Comparison of ENCODE assay signal across 15 cellular contexts in the genomic region with DNA sequence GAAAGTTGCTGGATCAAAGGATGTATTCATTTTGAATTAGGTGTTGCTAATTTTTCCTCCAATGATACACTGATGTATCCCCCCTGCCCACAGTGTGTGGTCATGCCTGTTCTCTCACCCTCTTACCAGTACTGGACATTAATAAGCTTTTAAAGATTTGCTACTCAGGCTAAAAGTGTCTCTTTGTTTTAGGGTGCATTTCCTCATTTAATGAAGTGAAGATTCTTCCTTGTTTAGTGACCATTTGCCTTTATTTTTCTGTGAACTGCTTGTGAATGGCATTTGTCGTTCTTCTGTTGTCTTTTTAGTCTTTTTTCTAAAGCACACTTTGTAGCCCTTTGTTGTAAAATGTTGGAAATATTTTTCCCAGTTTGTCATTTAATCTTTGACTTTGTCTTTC. TPM values are rescaled to one million over a fixed set of nuclear protein-coding genes. Genes with fewer than 3 reads are reported as not detected.
DNase-seq lines count a peak whose midpoint lies in the region; ATAC-seq and TF ChIP-seq lines count a peak whose summit lies in the region.
"Had no signal": no experiment of that assay in that cellular context is flagged by ENCODE, and none has a peak within 500 bp of the region (broad histone marks: within the 10 kb centered on the region; RNA-seq: fewer than 3 reads in every experiment).

No MANE protein-coding gene starts in this region.

- DNase-seq in naive thymus-derived CD4-positive, alpha-beta T cell, result no peak
- no peak for DNase-seq in GM13977 (ENCODE audit: low spot score)
- DNase-seq in lower leg skin (ENCODE audit: low spot score in 2 of 2), result no peak
- DNase-seq in OCI-M1 (lab: John Stamatoyannopoulos, UW), result no peak
- DNase-seq: COR-L47, foreskin melanocyte, KG1, left ventricle myocardium superior, NCI-H345, SIG-M5 had no signal

- no peaks in the 10 kb centered on the region for H3K9me3 ChIP-seq in BLaER1 treated with 17β-estradiol and CSF1 and Interleukin-3, amounts not matched to agents 10 nM and 100 nM (replicated peaks in 1 of 11)
- H3K9me3 ChIP-seq in HUES48 (ENCODE audit: control insufficient read depth, insufficient read depth, low read length), result no peaks in the 10 kb centered on the region
- H3K9me3 ChIP-seq in naive thymus-derived CD4-positive, alpha-beta T cell (ENCODE audit: control insufficient read depth in 2 of 3, low read length in 3 of 3), result no peaks in the 10 kb centered on the region

- H4K20me1 ChIP-seq in BLaER1 treated with 17β-estradiol and CSF1 and Interleukin-3, amounts not matched to agents 10 nM and 100 nM, result peaks cover 0 to 89% (median 52%) of the 10 kb centered on the region in 11 experiments; a peak in 14 of 22 replicates

- peaks cover 29 to 75% (median 62%) of the 10 kb centered on the region in 11 experiments; a peak in 21 of 22 replicates for H3K36me3 ChIP-seq in BLaER1 treated with 17β-estradiol and CSF1 and Interleukin-3, amounts not matched to agents 10 nM and 100 nM
- peaks cover 75% of the 10 kb centered on the region for H3K36me3 ChIP-seq in HUES48 (ENCODE audit: control insufficient read depth, insufficient read depth, low read length)
- peaks cover 0 to 10% (median 5%) of the 10 kb centered on the region in 3 experiments for H3K36me3 ChIP-seq in naive thymus-derived CD4-positive, alpha-beta T cell (ENCODE audit: control insufficient read depth in 2 of 3, insufficient read depth in 3 of 3, low read length in 3 of 3)

- 52 to 62% methylated on average over 1 of the region's 1 CpG for WGBS in lower leg skin, 2 donors

- H3K27ac ChIP-seq in BLaER1 treated with 17β-estradiol and CSF1 and Interleukin-3, amounts not matched to agents 10 nM and 100 nM, result peak overlapping the region in 1 of 11 experiments; percentile 1; a peak in 2 of 22 replicates
- H3K27ac ChIP-seq in HUES48 (ENCODE audit: low read depth, low read length), result no peak overlapping the region
- H3K27ac ChIP-seq in naive thymus-derived CD4-positive, alpha-beta T cell (ENCODE audit: low read depth, low read length), result no peak overlapping the region

- no peak for TF ChIP-seq POLR2A in lower leg skin (IDR thresholded peaks at IDR 0.05)

- H3K27ac Mint-ChIP-seq in dendritic cell treated with granulocyte-macrophage colony-stimulating factor and Interleukin-4, amounts not matched to agents 40 ng/mL and 50 ng/mL, for 4 days, result peak overlapping the region; percentile 10
- H3K27ac Mint-ChIP-seq in naive thymus-derived CD4-positive, alpha-beta T cell, result peak overlapping the region in 6 of 9 donors; percentile 0 to 62 (median 18)

- no peak for ATAC-seq in naive thymus-derived CD4-positive, alpha-beta T cell
- ATAC-seq in GM21619 (IDR thresholded peaks at IDR 0.05; ENCODE audit: unreplicated experiment), result no peak
- ATAC-seq: left ventricle myocardium superior, sciatic nerve had no signal

- no peak overlapping the region for H3K4me3 Mint-ChIP-seq in dendritic cell treated with granulocyte-macrophage colony-stimulating factor and Interleukin-4, amounts not matched to agents 40 ng/mL and 50 ng/mL, for 4 days
- H3K4me3 Mint-ChIP-seq in naive thymus-derived CD4-positive, alpha-beta T cell, result peak overlapping the region in 5 of 10 donors; percentile 1 to 72 (median 16)

- POLR2A ChIA-PET in naive thymus-derived CD4-positive, alpha-beta T cell (lab: Charles Lee), result interaction anchor here (0.8 kb wide), 1 partner anchor 46 kb away, joined by 3 read pairs; no protein-coding TSS in a partner anchor

- H3K27me3 Mint-ChIP-seq in dendritic cell treated with granulocyte-macrophage colony-stimulating factor and Interleukin-4, amounts not matched to agents 40 ng/mL and 50 ng/mL, for 4 days, result no peaks in the 10 kb centered on the region
- no peaks in the 10 kb centered on the region for H3K27me3 Mint-ChIP-seq in naive thymus-derived CD4-positive, alpha-beta T cell

- H3K36me3 Mint-ChIP-seq in dendritic cell treated with granulocyte-macrophage colony-stimulating factor and Interleukin-4, amounts not matched to agents 40 ng/mL and 50 ng/mL, for 4 days (ENCODE audit: low read depth), result peaks cover 54% of the 10 kb centered on the region
- peaks cover 0 to 32% (median 16%) of the 10 kb centered on the region in 5 donors for H3K36me3 Mint-ChIP-seq in naive thymus-derived CD4-positive, alpha-beta T cell

- H3K4me1 Mint-ChIP-seq in dendritic cell treated with granulocyte-macrophage colony-stimulating factor and Interleukin-4, amounts not matched to agents 40 ng/mL and 50 ng/mL, for 4 days (ENCODE audit: low read depth), result peaks cover 32% of the 10 kb centered on the region
- H3K4me1 Mint-ChIP-seq in naive thymus-derived CD4-positive, alpha-beta T cell, result peaks cover 28 to 54% (median 46%) of the 10 kb centered on the region in 7 donors

- H3K27me3 ChIP-seq in BLaER1 treated with 17β-estradiol and CSF1 and Interleukin-3, amounts not matched to agents 10 nM and 100 nM, result no peaks in the 10 kb centered on the region
- H3K27me3 ChIP-seq in HUES48 (ENCODE audit: control insufficient read depth, insufficient read depth, low read length), result no peaks in the 10 kb centered on the region
- H3K27me3 ChIP-seq in naive thymus-derived CD4-positive, alpha-beta T cell (ENCODE audit: control insufficient read depth in 2 of 2, insufficient read depth in 2 of 2, low read length in 2 of 2), result no peaks in the 10 kb centered on the region

- TF ChIP-seq CTCF in GM13977 (IDR thresholded peaks at IDR 0.05; ENCODE audit: extremely low read depth, insufficient read depth, missing control alignments) (no peak), lower leg skin (IDR thresholded peaks at IDR 0.05) (no peak)

- in situ Hi-C loops in GM13977 (cut with MboI; ENCODE audit: low pct_unique_long_range_greater_than_20kb, low sequenced_read_pairs, unreplicated experiment), result no loop called here

- no peaks in the 10 kb centered on the region for H3K9me3 Mint-ChIP-seq in dendritic cell treated with granulocyte-macrophage colony-stimulating factor and Interleukin-4, amounts not matched to agents 40 ng/mL and 50 ng/mL, for 4 days
- H3K9me3 Mint-ChIP-seq in naive thymus-derived CD4-positive, alpha-beta T cell, result no peaks in the 10 kb centered on the region

- peak overlapping the region in 10 of 11 experiments; percentile 11 to 94 (median 90); a peak in 14 of 22 replicates for H3K4me2 ChIP-seq in BLaER1 treated with 17β-estradiol and CSF1 and Interleukin-3, amounts not matched to agents 10 nM and 100 nM

- CTCF ChIA-PET in naive thymus-derived CD4-positive, alpha-beta T cell (lab: Charles Lee), result no interaction called here

- H3K4me1 ChIP-seq in BLaER1 treated with 17β-estradiol and CSF1 and Interleukin-3, amounts not matched to agents 10 nM and 100 nM, result peaks cover 34 to 49% (median 46%) of the 10 kb centered on the region in 10 experiments
- peaks cover 8% of the 10 kb centered on the region; the same call in 1 of the 2 replicates for H3K4me1 ChIP-seq in HUES48 (ENCODE audit: control insufficient read depth, insufficient read depth, low read length)
- peaks cover 15 to 23% of the 10 kb centered on the region in 2 donors for H3K4me1 ChIP-seq in naive thymus-derived CD4-positive, alpha-beta T cell (ENCODE audit: control insufficient read depth in 2 of 2, insufficient read depth in 2 of 2, low read length in 2 of 2)

- H3K9ac ChIP-seq in BLaER1 treated with 17β-estradiol and CSF1 and Interleukin-3, amounts not matched to agents 10 nM and 100 nM, result no peak overlapping the region
- no peak overlapping the region for H3K9ac ChIP-seq in HUES48 (ENCODE audit: low read depth, low read length)

- intact Hi-C loops in dendritic cell treated with granulocyte-macrophage colony-stimulating factor and Interleukin-4, amounts not matched to agents 40 ng/mL and 50 ng/mL, for 4 days (cut with micrococcal nuclease), result no loop called here
- intact Hi-C loops in naive thymus-derived CD4-positive, alpha-beta T cell (cut with micrococcal nuclease), result no loop called here
- intact Hi-C loops in lower leg skin (cut with DNase I; ENCODE audit: low total_unique reads), result no loop called here

- H3K4me3 ChIP-seq in BLaER1 treated with 17β-estradiol and CSF1 and Interleukin-3, amounts not matched to agents 10 nM and 100 nM, result no peak overlapping the region
- peak overlapping the region; percentile 99; the same call in 1 of the 2 replicates for H3K4me3 ChIP-seq in HUES48 (ENCODE audit: low read depth, low read length)
- no peak overlapping the region for H3K4me3 ChIP-seq in naive thymus-derived CD4-positive, alpha-beta T cell (ENCODE audit: low read length)
- H3K4me3 ChIP-seq in lower leg skin (ENCODE audit: low read depth, poor library complexity, severe bottlenecking), result no peak overlapping the region

RNA-seq across cellular contexts. Expression of a gene that starts 5.0 kb away (rescaled TPM):
- total RNA-seq in naive thymus-derived CD4-positive, alpha-beta T cell, result 10 to 100 TPM in 4 of 5 experiments, 1 to 10 TPM in 1; 9.6 to 37.9 (median 24.6) TPM
- polyA plus RNA-seq in naive thymus-derived CD4-positive, alpha-beta T cell, result 10 to 100 TPM; 16.1 to 22.8 TPM
- 100 to 1,000 TPM in 2 of 4 donors, 10 to 100 TPM in 2; 48.3 to 165 (median 104) TPM for total RNA-seq in lower leg skin

RNA-seq across cellular contexts. Expression of a gene that starts 46.3 kb away (rescaled TPM):
- total RNA-seq in naive thymus-derived CD4-positive, alpha-beta T cell, result not detected
- under 1 TPM; 0.09 to 0.10 TPM for polyA plus RNA-seq in naive thymus-derived CD4-positive, alpha-beta T cell
- total RNA-seq in lower leg skin, result 10 to 100 TPM; 25.2 to 66.2 (median 41.9) TPM

Comparison
In these comparisons a context has a peak if more than half of its experiments do, and no peak if none do; other contexts are left out.
1. RNA of a gene that starts 46.3 kb away (total RNA-seq): 25.2 to 66.2 TPM in lower leg skin; not detected in naive thymus-derived CD4-positive, alpha-beta T cell; every median in the first group is over 10 times any median in the second.